Comparison of ENCODE assay signal across 12 cellular contexts in the genomic region with DNA sequence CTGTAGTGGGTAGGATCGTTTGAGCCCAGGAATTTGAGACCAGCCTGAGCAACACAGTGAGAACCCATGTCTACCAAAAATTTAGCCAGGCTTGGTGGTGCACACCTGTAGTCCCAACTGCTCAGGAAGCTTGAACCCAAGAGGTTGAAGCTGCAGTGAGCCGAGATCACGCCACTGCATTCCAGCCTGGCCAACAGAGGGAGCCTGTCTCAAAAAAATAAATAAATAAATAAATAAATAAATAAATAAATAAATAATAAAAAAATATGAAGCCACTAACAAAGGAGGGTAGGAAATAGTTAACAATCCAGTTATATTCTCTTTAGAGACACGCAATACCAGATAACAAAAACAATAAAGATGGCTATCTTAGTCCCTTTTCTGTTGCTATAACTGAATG. TPM values are rescaled to one million over a fixed set of nuclear protein-coding genes. Genes with fewer than 3 reads are reported as not detected.
DNase-seq lines count a peak whose midpoint lies in the region; ATAC-seq and TF ChIP-seq lines count a peak whose summit lies in the region.
"Had no signal": no experiment of that assay in that cellular context is flagged by ENCODE, and none has a peak within 500 bp of the region (broad histone marks: within the 10 kb centered on the region; RNA-seq: fewer than 3 reads in every experiment).

No MANE protein-coding gene starts in this region.

- H3K4me3 Mint-ChIP-seq in CD14-positive monocyte, result no peak overlapping the region
- no peak overlapping the region for H3K4me3 Mint-ChIP-seq in brain
- no peak overlapping the region for H3K4me3 Mint-ChIP-seq in nephron
- H3K4me3 Mint-ChIP-seq: T-helper 2 cell treated with Interferon-gamma antibody and Interleukin-4, amounts not matched to agents 5 μg/mL and 100 μg/mL, for 36 hours had no signal

- H3K9me3 Mint-ChIP-seq in CD14-positive monocyte (peaks cover 0 to 2% (median 0%) of the 10 kb centered on the region in 7 donors), brain (no peaks in the 10 kb centered on the region), nephron (no peaks in the 10 kb centered on the region)
- H3K9me3 Mint-ChIP-seq: T-helper 2 cell treated with Interferon-gamma antibody and Interleukin-4, amounts not matched to agents 5 μg/mL and 100 μg/mL, for 36 hours had no signal

- H3K4me1 Mint-ChIP-seq in CD14-positive monocyte (no peaks in the 10 kb centered on the region), brain (peaks cover 6% of the 10 kb centered on the region), nephron (peaks cover 4% of the 10 kb centered on the region)

- ATAC-seq in GM19397 (IDR thresholded peaks at IDR 0.05; ENCODE audit: unreplicated experiment) (no peak), HG03354 (IDR thresholded peaks at IDR 0.05; ENCODE audit: poor library complexity, severe bottlenecking, unreplicated experiment) (no peak)

- H3K27me3 Mint-ChIP-seq in CD14-positive monocyte (ENCODE audit: low read depth in 3 of 3) (peaks cover 2 to 7% (median 3%) of the 10 kb centered on the region in 3 donors), brain (peaks cover 23% of the 10 kb centered on the region), nephron (ENCODE audit: low read depth) (peaks cover 13% of the 10 kb centered on the region)

- H3K27ac Mint-ChIP-seq in CD14-positive monocyte (peak overlapping the region in 1 of 7 donors; percentile 50), brain (no peak overlapping the region), nephron (no peak overlapping the region)
- H3K27ac Mint-ChIP-seq: T-helper 2 cell treated with Interferon-gamma antibody and Interleukin-4, amounts not matched to agents 5 μg/mL and 100 μg/mL, for 36 hours had no signal

- no peak overlapping the region for H3K4me3 ChIP-seq in HFF-Myc (replicated peaks; ENCODE audit: low read depth, low read length)
- H3K4me3 ChIP-seq: HAP-1, skin epidermis had no signal

- intact Hi-C loops in CD14-positive monocyte (cut with micrococcal nuclease), result no loop called here

- H3K36me3 Mint-ChIP-seq in CD14-positive monocyte (no peaks in the 10 kb centered on the region), brain (no peaks in the 10 kb centered on the region), nephron (ENCODE audit: low read depth) (no peaks in the 10 kb centered on the region)

- no peak for DNase-seq in CD14-positive monocyte (ENCODE audit: low spot score)
- no peak for DNase-seq in HFF-Myc (ENCODE audit: extremely low read depth, low read depth)
- no peak for DNase-seq in hypothalamus (lab: John Stamatoyannopoulos, UW)
- no peak for DNase-seq in GOT3 (lab: John Stamatoyannopoulos, UW)
- DNase-seq: central memory CD4-positive, alpha-beta T cell had no signal

- peak; percentile 52 for TF ChIP-seq CTCF in CD14-positive monocyte (IDR thresholded peaks at IDR 0.05)
- peak; percentile 41 for TF ChIP-seq CTCF in HFF-Myc (IDR thresholded peaks at IDR 0.05; ENCODE audit: low read depth, low read length, missing control alignments)
- peak; percentile 25 to 33 for TF ChIP-seq CTCF in brain (conservative IDR thresholded peaks at IDR 0.05)
- TF ChIP-seq CTCF in nephron (IDR thresholded peaks at IDR 0.05; ENCODE audit: unreplicated experiment in 3 of 3), result peak in 2 of 3 experiments; percentile 19 to 24

RNA-seq across cellular contexts. Expression of gene CBR3, which starts 11.9 kb away (rescaled TPM):
- polyA plus RNA-seq in CD14-positive monocyte (under 1 TPM; 0.32 to 0.40 TPM), brain (ENCODE audit: insufficient read depth, low read depth, low replicate concordance) (9.6 TPM)

RNA-seq across cellular contexts. Expression of gene DOP1B, which starts 33.6 kb away (rescaled TPM):
- polyA plus RNA-seq in CD14-positive monocyte (10 to 100 TPM in 1 of 2 donors, 1 to 10 TPM in 1; 6.0 to 11.0 TPM), brain (ENCODE audit: insufficient read depth, low read depth, low replicate concordance) (24.2 TPM)

RNA-seq across cellular contexts. Expression of gene CBR1, which starts 53.2 kb away (rescaled TPM):
- polyA plus RNA-seq in CD14-positive monocyte, result 100 to 1,000 TPM; 100 to 114 TPM
- 190 TPM for polyA plus RNA-seq in brain (ENCODE audit: insufficient read depth, low read depth, low replicate concordance)
